In the genomic region with DNA sequence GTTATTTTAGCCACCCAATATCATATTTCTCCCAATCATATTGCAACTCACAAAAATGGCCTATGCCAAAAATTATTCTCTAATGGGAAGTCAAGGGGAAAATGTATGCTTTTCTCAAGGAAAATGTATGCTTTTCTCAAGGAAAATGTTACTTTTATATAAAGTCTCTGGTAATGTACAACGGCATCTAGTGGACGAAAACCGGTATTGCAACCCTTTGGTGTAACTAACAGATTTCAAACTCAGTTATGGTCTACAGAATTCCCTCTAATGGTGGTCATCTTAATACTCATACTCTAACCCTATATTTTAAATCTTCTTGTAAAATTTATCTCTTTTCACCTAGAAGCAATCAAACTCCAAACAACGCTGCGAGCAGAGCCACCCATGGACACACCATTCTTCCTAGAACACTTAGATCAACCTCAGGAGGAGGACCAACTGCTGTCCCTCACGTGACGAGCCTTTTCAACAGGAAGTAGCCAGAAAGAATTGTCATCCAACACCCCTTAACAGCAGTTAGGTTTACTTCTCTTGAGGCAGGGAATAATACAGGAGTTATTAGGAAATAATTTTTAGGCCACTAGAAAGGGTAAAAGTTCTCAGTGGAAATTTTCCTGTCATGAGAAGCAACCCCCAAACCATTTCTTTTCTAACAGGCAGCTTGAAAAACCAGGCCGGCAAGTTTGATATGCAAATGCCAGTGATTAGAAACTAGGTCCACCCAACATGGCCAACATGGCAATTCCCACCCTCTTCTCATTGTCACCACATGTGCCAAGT, we compare ENCODE assay signal across 8 cellular contexts. TPM values are rescaled to one million over a fixed set of nuclear protein-coding genes. Genes with fewer than 3 reads are reported as not detected.
DNase-seq lines count a peak whose midpoint lies in the region; ATAC-seq lines count a peak whose summit lies in the region.

No MANE protein-coding gene starts in this region.

- DNase-seq in stimulated activated naive CD4-positive, alpha-beta T cell (lab: John Stamatoyannopoulos, UW) = peak in 4 of 6 experiments; percentile 3 to 30 (median 16)
- no peak for DNase-seq in stimulated activated naive CD4-positive, alpha-beta T cell treated with Interleukin-2 at 50 U/mL for 16 hours (lab: John Stamatoyannopoulos, UW)
- DNase-seq in LoVo (ENCODE audit: low spot score) (peak; percentile 62), adipocyte (ENCODE audit: low read depth) (peak; percentile 84), immature natural killer cell (peak; percentile 20 to 40 (median 22)), superior temporal gyrus (ENCODE audit: extremely low spot score) (peak; percentile 81)

- H3K4me3 ChIP-seq in adipocyte (ENCODE audit: low read length) = no peak overlapping the region

- ATAC-seq in HG02759 (IDR thresholded peaks at IDR 0.05; ENCODE audit: unreplicated experiment) (no peak), HG02623 (IDR thresholded peaks at IDR 0.05; ENCODE audit: unreplicated experiment) (no peak)

- no peaks in the 10 kb centered on the region for H3K36me3 Mint-ChIP-seq in immature natural killer cell

- H3K27me3 ChIP-seq in adipocyte (replicated peaks; ENCODE audit: control insufficient read depth, insufficient read depth, low read length) = peaks cover 14% of the 10 kb centered on the region

- no peaks in the 10 kb centered on the region for H3K4me1 ChIP-seq in adipocyte (ENCODE audit: control insufficient read depth, insufficient read depth, low read length)

- H3K27me3 Mint-ChIP-seq in immature natural killer cell (ENCODE audit: low read depth in 3 of 3) = peaks cover 0 to 2% (median 0%) of the 10 kb centered on the region in 3 donors

- peaks cover 6 to 7% of the 10 kb centered on the region in 2 donors for H3K4me1 Mint-ChIP-seq in immature natural killer cell

- H3K36me3 ChIP-seq in adipocyte (ENCODE audit: control insufficient read depth, insufficient read depth, low read length, severe bottlenecking) = no peaks in the 10 kb centered on the region

- no peaks in the 10 kb centered on the region for H3K9me3 Mint-ChIP-seq in immature natural killer cell

- H3K4me3 Mint-ChIP-seq in immature natural killer cell = no peak overlapping the region

- no peak overlapping the region for H3K9ac ChIP-seq in adipocyte (ENCODE audit: low read length)

- H3K9me3 ChIP-seq in adipocyte (ENCODE audit: control insufficient read depth, low read length) = no peaks in the 10 kb centered on the region

- H3K27ac Mint-ChIP-seq in immature natural killer cell = no peak overlapping the region

RNA-seq across cellular contexts. Expression of a gene that starts 20.1 kb away (rescaled TPM):
- not detected for polyA plus RNA-seq in immature natural killer cell

RNA-seq across cellular contexts. Expression of a gene that starts 50.0 kb away (rescaled TPM):
- not detected for polyA plus RNA-seq in immature natural killer cell
